ENCODE assay signal across 22 cellular contexts in the genomic region with DNA sequence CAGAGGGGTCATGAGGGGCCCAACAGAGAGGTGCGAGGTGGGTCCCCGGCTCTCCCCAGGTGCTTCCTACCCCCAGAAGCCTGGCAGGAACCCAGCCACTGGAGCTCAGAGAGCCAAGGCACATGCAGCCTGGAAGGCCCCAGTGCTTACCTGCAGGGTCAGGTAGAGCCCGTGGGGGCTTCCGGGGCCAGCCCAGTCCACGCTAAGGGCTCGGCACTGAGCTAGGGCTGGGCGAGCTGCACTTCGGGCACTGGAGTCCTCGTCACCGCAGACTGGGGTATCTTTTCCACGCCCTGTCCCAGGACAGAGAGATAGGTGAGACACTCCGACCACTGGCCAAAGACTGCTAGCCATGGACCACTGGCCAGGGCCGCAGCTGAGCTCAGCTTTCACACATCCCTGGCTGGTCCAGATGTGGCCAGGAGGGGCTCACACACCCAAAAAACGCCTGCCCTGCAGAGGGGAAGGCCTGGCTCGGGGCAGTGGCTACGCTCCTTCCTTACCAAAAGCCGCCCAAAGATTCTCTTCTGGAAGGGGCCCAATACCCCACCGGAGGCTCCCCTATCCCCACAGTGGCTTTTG. TPM values are rescaled to one million over a fixed set of nuclear protein-coding genes. Genes with fewer than 3 reads are reported as not detected.
DNase-seq lines count a peak whose midpoint lies in the region; ATAC-seq and TF ChIP-seq lines count a peak whose summit lies in the region.
"Had no signal": no experiment of that assay in that cellular context is flagged by ENCODE, and none has a peak within 500 bp of the region (broad histone marks: within the 10 kb centered on the region; RNA-seq: fewer than 3 reads in every experiment).

No MANE protein-coding gene starts in this region.

- no peaks in the 10 kb centered on the region for H3K27me3 ChIP-seq in HCT116 (ENCODE audit: insufficient read depth, low read length)
- no peaks in the 10 kb centered on the region for H3K27me3 ChIP-seq in Panc1 (ENCODE audit: control insufficient read depth, insufficient read depth, low read length)
- no peaks in the 10 kb centered on the region for H3K27me3 ChIP-seq in endodermal cell (ENCODE audit: control insufficient read depth, insufficient read depth, low read length, poor library complexity, severe bottlenecking)
- no peaks in the 10 kb centered on the region for H3K27me3 ChIP-seq in thyroid gland
- H3K27me3 ChIP-seq: brain microvascular endothelial cell, pancreas, stomach, tibial nerve had no signal

- no peak for DNase-seq in HCT116 (ENCODE audit: low read depth, low spot score)
- DNase-seq in Panc1 (ENCODE audit: low read depth, low spot score): no peak
- DNase-seq in endodermal cell: no peak
- no peak for DNase-seq in thyroid gland
- no peak for DNase-seq in stimulated activated naive CD8-positive, alpha-beta T cell treated with anti-CD3 and anti-CD28 coated beads, Interleukin-15, amount 100 ng/mL, for 72 hours
- DNase-seq: amniotic stem cell, brain microvascular endothelial cell, cerebellar nuclear complex, foreskin melanocyte, NCI-H1092 had no signal

- H3K4me2 ChIP-seq in HCT116 (ENCODE audit: low read length): no peak overlapping the region

- no peak for TF ChIP-seq RAD21 in HCT116 (IDR thresholded peaks at IDR 0.05; ENCODE audit: low read depth)

- TF ChIP-seq CTCF in HCT116 (IDR thresholded peaks at IDR 0.05 in 2 of 3, conservative IDR thresholded peaks at IDR 0.05 in 1 of 3; ENCODE audit: borderline replicate concordance in 1 of 3, insufficient read depth in 1 of 3, low read depth in 2 of 3, low read length in 2 of 3) (no peak), Panc1 (IDR thresholded peaks at IDR 0.05) (no peak), endodermal cell (conservative IDR thresholded peaks at IDR 0.05) (no peak), thyroid gland (IDR thresholded peaks at IDR 0.05) (no peak)

- H3K9me3 ChIP-seq in HCT116 (ENCODE audit: control insufficient read depth in 1 of 2, insufficient read depth in 1 of 2, low read depth in 1 of 2, low read length in 2 of 2) (no peaks in the 10 kb centered on the region), Panc1 (ENCODE audit: control insufficient read depth, insufficient read depth, low read depth, low read length) (no peaks in the 10 kb centered on the region), endodermal cell (ENCODE audit: control insufficient read depth, low read length) (no peaks in the 10 kb centered on the region), thyroid gland (no peaks in the 10 kb centered on the region)
- H3K9me3 ChIP-seq: heart right ventricle, mucosa of descending colon, pancreas, stomach, tibial nerve had no signal

- no peak for TF ChIP-seq POLR2A in HCT116 (IDR thresholded peaks at IDR 0.05; ENCODE audit: borderline replicate concordance, extremely low read depth, insufficient read depth, insufficient read length)
- no peak for TF ChIP-seq POLR2A in thyroid gland (IDR thresholded peaks at IDR 0.05)

- no peaks in the 10 kb centered on the region for H3K27me3 Mint-ChIP-seq in endodermal cell (ENCODE audit: insufficient read depth)
- H3K27me3 Mint-ChIP-seq in stimulated activated naive CD8-positive, alpha-beta T cell treated with anti-CD3 and anti-CD28 coated beads, Interleukin-15, amount 100 ng/mL, for 72 hours: peaks cover 13% of the 10 kb centered on the region
- H3K27me3 Mint-ChIP-seq: natural killer cell treated with Interleukin-12 subunit alpha and Interleukin-12 subunit beta and Interleukin-15 and Interleukin-18, amount 100 ng/mL, for 72 hours had no signal

- ATAC-seq in HCT116 (peak; percentile 27), Panc1 (peak; percentile 45; the same call in 1 of the 2 replicates), HG02973 (IDR thresholded peaks at IDR 0.05; ENCODE audit: unreplicated experiment) (no peak), GM21367 (IDR thresholded peaks at IDR 0.05; ENCODE audit: unreplicated experiment) (no peak)
- ATAC-seq in stimulated activated naive CD8-positive, alpha-beta T cell treated with anti-CD3 and anti-CD28 coated beads, Interleukin-15, amount 100 ng/mL, for 72 hours: no peak
- ATAC-seq: natural killer cell treated with Interleukin-12 subunit alpha and Interleukin-12 subunit beta and Interleukin-15 and Interleukin-18, amount 100 ng/mL, for 72 hours had no signal

- H3K4me3 ChIP-seq in HCT116 (replicated peaks in 1 of 2; ENCODE audit: low read depth in 1 of 2, low read length in 2 of 2) (no peak overlapping the region), Panc1 (ENCODE audit: low read depth in 2 of 2, low read length in 2 of 2) (no peak overlapping the region), endodermal cell (ENCODE audit: low read length) (no peak overlapping the region), thyroid gland (replicated peaks in 1 of 3) (no peak overlapping the region)
- H3K4me3 ChIP-seq: heart right ventricle, mucosa of descending colon, stomach, tibial nerve had no signal

- H3K79me2 ChIP-seq in HCT116 (ENCODE audit: insufficient read depth, low read length): peaks cover 8% of the 10 kb centered on the region; the same call in 1 of the 2 replicates

- peak overlapping the region; percentile 27; the same call in 1 of the 2 replicates for H3K27ac ChIP-seq in HCT116 (ENCODE audit: low read depth, low read length)
- no peak overlapping the region for H3K27ac ChIP-seq in Panc1 (ENCODE audit: low read length)
- H3K27ac ChIP-seq in endodermal cell (ENCODE audit: low read depth, low read length): no peak overlapping the region
- H3K27ac ChIP-seq in thyroid gland: peak overlapping the region; percentile 91 to 99 (median 98)
- H3K27ac ChIP-seq: brain microvascular endothelial cell, C4-2B, tibial nerve had no signal

- intact Hi-C loops in HCT116 (cut with micrococcal nuclease): no loop called here
- intact Hi-C loops in Panc1 (cut with micrococcal nuclease; ENCODE audit: unreplicated experiment): loop anchor here (2.0 kb wide), 1 partner anchor 68 kb away; no protein-coding TSS in a partner anchor
- intact Hi-C loops in thyroid gland (cut with DNase I): no loop called here

- CTCF ChIA-PET in HCT116 (lab: Charles Lee) (interaction anchor here (1.1 to 2.9 kb wide), 4 partner anchors 15 to 100 kb away, joined by 3 to 15 read pairs (median 6); no protein-coding TSS in a partner anchor), Panc1 (lab: Charles Lee) (interaction anchor here (0.8 to 1.1 kb wide), 2 partner anchors 68 to 145 kb away, joined by 3 to 5 read pairs; no protein-coding TSS in a partner anchor)

- H3K9ac ChIP-seq in HCT116 (ENCODE audit: low read length) (no peak overlapping the region), endodermal cell (ENCODE audit: extremely low read depth, low read length, poor library complexity, severe bottlenecking) (no peak overlapping the region)

- RAD21 ChIA-PET in HCT116 (lab: Charles Lee; ENCODE audit: low non-redundant PET in 1 of 2, low total read pairs in 2 of 2, uncharacterized antibody in 2 of 2, unreplicated experiment in 2 of 2): interaction anchor here (1.1 to 1.5 kb wide), 2 partner anchors 68 kb away, joined by 7 read pairs; no protein-coding TSS in a partner anchor

- no TSS peak for BruUV-seq in HCT116 (replicated peaks; lab: Mats Ljungman, UMichigan)
- BruUV-seq in Panc1 (replicated peaks; lab: Mats Ljungman, UMichigan): no TSS peak

- no peaks in the 10 kb centered on the region for H3K9me3 Mint-ChIP-seq in endodermal cell
- no peaks in the 10 kb centered on the region for H3K9me3 Mint-ChIP-seq in stimulated activated naive CD8-positive, alpha-beta T cell treated with anti-CD3 and anti-CD28 coated beads, Interleukin-15, amount 100 ng/mL, for 72 hours
- H3K9me3 Mint-ChIP-seq: activated CD4-positive, alpha-beta memory T cell treated with anti-CD3 and anti-CD28 coated beads, Interleukin-2, amount 10 ng/mL, durations not matched to agents 7 days and 5 days; activated naive CD4-positive, alpha-beta T cell treated with anti-CD3 and anti-CD28 coated beads, Interleukin-2, amount 50 U/mL, for 24 hours; natural killer cell treated with Interleukin-12 subunit alpha and Interleukin-12 subunit beta and Interleukin-15 and Interleukin-18, amount 100 ng/mL, for 72 hours had no signal

- H3K36me3 ChIP-seq in HCT116 (ENCODE audit: control insufficient read depth in 1 of 2, insufficient read depth in 2 of 2, low read length in 2 of 2): peaks cover 4 to 5% of the 10 kb centered on the region in 2 experiments; a peak in 3 of 4 replicates
- no peaks in the 10 kb centered on the region for H3K36me3 ChIP-seq in Panc1 (ENCODE audit: control insufficient read depth, insufficient read depth, low read length)
- H3K36me3 ChIP-seq in endodermal cell (ENCODE audit: control insufficient read depth, insufficient read depth, low read length): peaks cover 62% of the 10 kb centered on the region
- H3K36me3 ChIP-seq in thyroid gland: peaks cover 11 to 19% of the 10 kb centered on the region in 2 donors

- H2AFZ ChIP-seq in HCT116 (ENCODE audit: low read depth, low read length, poor library complexity, severe bottlenecking): no peak overlapping the region

- H3K36me3 Mint-ChIP-seq in endodermal cell (ENCODE audit: low read depth): peaks cover 21% of the 10 kb centered on the region
- H3K36me3 Mint-ChIP-seq: activated naive CD4-positive, alpha-beta T cell treated with anti-CD3 and anti-CD28 coated beads, Interleukin-2, amount 50 U/mL, for 24 hours; natural killer cell treated with Interleukin-12 subunit alpha and Interleukin-12 subunit beta and Interleukin-15 and Interleukin-18, amount 100 ng/mL, for 72 hours had no signal

- H3K4me1 Mint-ChIP-seq in endodermal cell: peaks cover 29% of the 10 kb centered on the region
- H3K4me1 Mint-ChIP-seq in stimulated activated naive CD8-positive, alpha-beta T cell treated with anti-CD3 and anti-CD28 coated beads, Interleukin-15, amount 100 ng/mL, for 72 hours: peaks cover 19% of the 10 kb centered on the region

- no peaks in the 10 kb centered on the region for H4K20me1 ChIP-seq in HCT116 (ENCODE audit: insufficient read depth)

- no peaks in the 10 kb centered on the region for H3K9me2 ChIP-seq in HCT116 (ENCODE audit: insufficient read depth)

- H3K4me1 ChIP-seq in HCT116 (ENCODE audit: control insufficient read depth in 1 of 2, insufficient read depth in 2 of 2, low read length in 2 of 2) (peaks cover 41 to 45% of the 10 kb centered on the region in 2 experiments), Panc1 (ENCODE audit: control insufficient read depth, insufficient read depth, low read length) (peaks cover 4% of the 10 kb centered on the region), endodermal cell (ENCODE audit: control insufficient read depth, insufficient read depth, low read length) (peaks cover 18% of the 10 kb centered on the region), thyroid gland (peaks cover 48 to 58% of the 10 kb centered on the region in 2 donors)

- peak overlapping the region; percentile 77 for H3K27ac Mint-ChIP-seq in endodermal cell
- H3K27ac Mint-ChIP-seq in stimulated activated naive CD8-positive, alpha-beta T cell treated with anti-CD3 and anti-CD28 coated beads, Interleukin-15, amount 100 ng/mL, for 72 hours: no peak overlapping the region
- H3K27ac Mint-ChIP-seq: activated CD4-positive, alpha-beta memory T cell treated with anti-CD3 and anti-CD28 coated beads, Interleukin-2, amount 10 ng/mL, durations not matched to agents 7 days and 5 days; activated naive CD4-positive, alpha-beta T cell treated with anti-CD3 and anti-CD28 coated beads, Interleukin-2, amount 50 U/mL, for 24 hours; natural killer cell treated with Interleukin-12 subunit alpha and Interleukin-12 subunit beta and Interleukin-15 and Interleukin-18, amount 100 ng/mL, for 72 hours had no signal

- 88 to 91% methylated on average over 9 to 18 of the region's 18 CpGs for whole genome bisulfite sequencing in endodermal cell (ENCODE audit: insufficient coverage in 1 of 2, insufficient read length in 1 of 2), 2 experiments
- WGBS in thyroid gland, 2 donors: 77 to 91% methylated on average over 7 to 8 of the region's 18 CpGs

- H3K4me3 Mint-ChIP-seq in endodermal cell: no peak overlapping the region
- H3K4me3 Mint-ChIP-seq in stimulated activated naive CD8-positive, alpha-beta T cell treated with anti-CD3 and anti-CD28 coated beads, Interleukin-15, amount 100 ng/mL, for 72 hours: no peak overlapping the region
- H3K4me3 Mint-ChIP-seq: activated CD4-positive, alpha-beta memory T cell treated with anti-CD3 and anti-CD28 coated beads, Interleukin-2, amount 10 ng/mL, durations not matched to agents 7 days and 5 days; activated naive CD4-positive, alpha-beta T cell treated with anti-CD3 and anti-CD28 coated beads, Interleukin-2, amount 50 U/mL, for 24 hours; natural killer cell treated with Interleukin-12 subunit alpha and Interleukin-12 subunit beta and Interleukin-15 and Interleukin-18, amount 100 ng/mL, for 72 hours had no signal

- in situ Hi-C loops in Panc1 (cut with HindIII; ENCODE audit: low pct_unique_long_range_greater_than_20kb, low sequenced_read_pairs): no loop called here

- POLR2A ChIA-PET in HCT116 (lab: Charles Lee): interaction anchor here (0.8 kb wide), 1 partner anchor 27 kb away, joined by 4 read pairs; no protein-coding TSS in a partner anchor
- POLR2A ChIA-PET in Panc1 (lab: Charles Lee): no interaction called here

RNA-seq across cellular contexts. Expression of a gene that starts 7.4 kb away (rescaled TPM):
- 31.9 TPM for total RNA-seq in HCT116 (2021; ENCODE audit: unreplicated experiment)
- polyA plus RNA-seq in HCT116 (2012): 28.9 and 41.1 TPM in 2 replicates
- total RNA-seq in Panc1 (2021; ENCODE audit: unreplicated experiment): 51.5 TPM
- polyA plus RNA-seq in Panc1 (2012; ENCODE audit: insufficient read length): 79.0 TPM
- total RNA-seq in endodermal cell: 10 to 100 TPM; 39.2 to 39.3 TPM
- 18.0 TPM for polyA plus RNA-seq in endodermal cell (2013, experiment 1 of 2)
- 22.9 TPM for polyA plus RNA-seq in endodermal cell (2013, experiment 2 of 2)
- 100 to 1,000 TPM in 3 of 4 donors, 10 to 100 TPM in 1; 88.8 to 153 (median 132) TPM for total RNA-seq in thyroid gland
- total RNA-seq: activated CD4-positive, alpha-beta memory T cell treated with anti-CD3 and anti-CD28 coated beads, Interleukin-2, amount 10 ng/mL, durations not matched to agents 7 days and 5 days; T-helper 2 cell treated with Interferon-gamma antibody and Interleukin-4, amounts not matched to agents 100 ng/mL and 5 ng/mL, for 36 hours had no signal

RNA-seq across cellular contexts. Expression of a gene that starts 59.4 kb away (rescaled TPM):
- 32.2 TPM for total RNA-seq in HCT116 (2021; ENCODE audit: unreplicated experiment)
- 31.0 and 31.3 TPM in 2 replicates for polyA plus RNA-seq in HCT116 (2012)
- 8.1 TPM for total RNA-seq in Panc1 (2021; ENCODE audit: unreplicated experiment)
- polyA plus RNA-seq in Panc1 (2012; ENCODE audit: insufficient read length): 13.4 TPM
- total RNA-seq in endodermal cell: 10 to 100 TPM; 26.1 to 32.4 TPM
- 35.1 TPM for polyA plus RNA-seq in endodermal cell (2013, experiment 1 of 2)
- 29.6 TPM for polyA plus RNA-seq in endodermal cell (2013, experiment 2 of 2)
- total RNA-seq in thyroid gland: 10 to 100 TPM; 11.4 to 27.6 (median 26.1) TPM

Comparison
In these comparisons a context has a peak if more than half of its experiments do, and no peak if none do; other contexts are left out.
1. ATAC-seq: peak in HCT116 (single experiment) and Panc1 (single experiment); none in stimulated activated naive CD8-positive, alpha-beta T cell treated with anti-CD3 and anti-CD28 coated beads, Interleukin-15, amount 100 ng/mL, for 72 hours (single experiment), HG02973 (single experiment) and GM21367 (single experiment).
2. H3K27ac ChIP-seq: peak in HCT116 (single experiment) and thyroid gland (3 of 3); none in Panc1 (single experiment) and endodermal cell (single experiment).